1 cellular context compared by ENCODE assay signal in the genomic region with DNA sequence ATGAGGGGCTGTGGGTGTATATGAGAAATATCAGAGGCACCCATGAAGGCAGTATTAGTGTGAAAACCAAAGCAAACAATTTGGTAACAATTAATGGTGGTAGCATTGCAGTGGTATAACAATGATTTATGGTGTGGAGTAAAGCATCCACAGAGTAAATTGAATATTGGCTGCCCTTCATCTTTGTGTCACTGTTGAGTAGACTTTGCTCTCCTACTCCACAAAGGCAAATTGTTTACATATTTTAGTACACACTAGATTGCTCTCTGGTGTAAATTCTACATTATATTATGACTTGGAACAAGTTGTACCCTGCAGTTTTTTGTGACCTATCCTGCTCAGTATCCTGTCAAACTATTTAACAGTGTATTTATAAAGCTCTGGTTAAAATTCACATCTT.
TF ChIP-seq lines count a peak whose summit lies in the region.

No MANE protein-coding gene starts in this region.

TF ChIP-seq in HepG2, 621 proteins besides CTCF, POLR2A, EP300 and RAD21 (continued from another document and continues in another):
- TF ChIP-seq, protein P1, sequence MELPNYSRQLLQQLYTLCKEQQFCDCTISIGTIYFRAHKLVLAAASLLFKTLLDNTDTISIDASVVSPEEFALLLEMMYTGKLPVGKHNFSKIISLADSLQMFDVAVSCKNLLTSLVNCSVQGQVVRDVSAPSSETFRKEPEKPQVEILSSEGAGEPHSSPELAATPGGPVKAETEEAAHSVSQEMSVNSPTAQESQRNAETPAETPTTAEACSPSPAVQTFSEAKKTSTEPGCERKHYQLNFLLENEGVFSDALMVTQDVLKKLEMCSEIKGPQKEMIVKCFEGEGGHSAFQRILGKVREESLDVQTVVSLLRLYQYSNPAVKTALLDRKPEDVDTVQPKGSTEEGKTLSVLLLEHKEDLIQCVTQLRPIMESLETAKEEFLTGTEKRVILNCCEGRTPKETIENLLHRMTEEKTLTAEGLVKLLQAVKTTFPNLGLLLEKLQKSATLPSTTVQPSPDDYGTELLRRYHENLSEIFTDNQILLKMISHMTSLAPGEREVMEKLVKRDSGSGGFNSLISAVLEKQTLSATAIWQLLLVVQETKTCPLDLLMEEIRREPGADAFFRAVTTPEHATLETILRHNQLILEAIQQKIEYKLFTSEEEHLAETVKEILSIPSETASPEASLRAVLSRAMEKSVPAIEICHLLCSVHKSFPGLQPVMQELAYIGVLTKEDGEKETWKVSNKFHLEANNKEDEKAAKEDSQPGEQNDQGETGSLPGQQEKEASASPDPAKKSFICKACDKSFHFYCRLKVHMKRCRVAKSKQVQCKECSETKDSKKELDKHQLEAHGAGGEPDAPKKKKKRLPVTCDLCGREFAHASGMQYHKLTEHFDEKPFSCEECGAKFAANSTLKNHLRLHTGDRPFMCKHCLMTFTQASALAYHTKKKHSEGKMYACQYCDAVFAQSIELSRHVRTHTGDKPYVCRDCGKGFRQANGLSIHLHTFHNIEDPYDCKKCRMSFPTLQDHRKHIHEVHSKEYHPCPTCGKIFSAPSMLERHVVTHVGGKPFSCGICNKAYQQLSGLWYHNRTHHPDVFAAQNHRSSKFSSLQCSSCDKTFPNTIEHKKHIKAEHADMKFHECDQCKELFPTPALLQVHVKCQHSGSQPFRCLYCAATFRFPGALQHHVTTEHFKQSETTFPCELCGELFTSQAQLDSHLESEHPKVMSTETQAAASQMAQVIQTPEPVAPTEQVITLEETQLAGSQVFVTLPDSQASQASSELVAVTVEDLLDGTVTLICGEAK (IDR thresholded peaks at IDR 0.05) = no peak
- TF ChIP-seq, protein P1 (CRISPR knock-in tag; IDR thresholded peaks at IDR 0.05) = no peak
- TF ChIP-seq, protein P2, sequence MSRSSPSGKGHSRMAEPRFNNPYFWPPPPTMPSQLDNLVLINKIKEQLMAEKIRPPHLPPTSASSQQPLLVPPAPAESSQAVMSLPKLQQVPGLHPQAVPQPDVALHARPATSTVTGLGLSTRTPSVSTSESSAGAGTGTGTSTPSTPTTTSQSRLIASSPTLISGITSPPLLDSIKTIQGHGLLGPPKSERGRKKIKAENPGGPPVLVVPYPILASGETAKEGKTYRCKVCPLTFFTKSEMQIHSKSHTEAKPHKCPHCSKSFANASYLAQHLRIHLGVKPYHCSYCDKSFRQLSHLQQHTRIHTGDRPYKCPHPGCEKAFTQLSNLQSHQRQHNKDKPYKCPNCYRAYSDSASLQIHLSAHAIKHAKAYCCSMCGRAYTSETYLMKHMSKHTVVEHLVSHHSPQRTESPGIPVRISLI (CRISPR knock-in tag; IDR thresholded peaks at IDR 0.05; ENCODE audit: borderline replicate concordance) = no peak
- TF ChIP-seq NRL (CRISPR knock-in tag; IDR thresholded peaks at IDR 0.05; ENCODE audit: borderline replicate concordance) (no peak), ZNF24 (IDR thresholded peaks at IDR 0.05) (no peak), ZNF713 (CRISPR knock-in tag; IDR thresholded peaks at IDR 0.05) (no peak), SOX6 (IDR thresholded peaks at IDR 0.05) (no peak), SOX6 (CRISPR knock-in tag; IDR thresholded peaks at IDR 0.05) (peak; percentile 62), ZNF263 (CRISPR knock-in tag; IDR thresholded peaks at IDR 0.05) (no peak), RFX5 (IDR thresholded peaks at IDR 0.05; ENCODE audit: low read depth, low read length) (no peak), DPF2 (CRISPR knock-in tag; IDR thresholded peaks at IDR 0.05; ENCODE audit: borderline replicate concordance, low read depth) (no peak), ZNF891 (CRISPR knock-in tag; IDR thresholded peaks at IDR 0.05) (no peak), CEBPB (IDR thresholded peaks at IDR 0.05; ENCODE audit: borderline replicate concordance, low read depth, low read length) (no peak), SNAI1 (CRISPR knock-in tag; IDR thresholded peaks at IDR 0.05; ENCODE audit: borderline replicate concordance) (no peak), ZNF552 (CRISPR knock-in tag; IDR thresholded peaks at IDR 0.05; ENCODE audit: borderline replicate concordance) (no peak), KLF11 (CRISPR knock-in tag; IDR thresholded peaks at IDR 0.05) (no peak), ZNF496 (CRISPR knock-in tag; IDR thresholded peaks at IDR 0.05; ENCODE audit: insufficient replicate concordance) (no peak), SMARCE1 (IDR thresholded peaks at IDR 0.05; ENCODE audit: borderline replicate concordance) (no peak), ZNF180 (CRISPR knock-in tag; IDR thresholded peaks at IDR 0.05; ENCODE audit: borderline replicate concordance, low read depth) (no peak), ZNF766 (CRISPR knock-in tag; IDR thresholded peaks at IDR 0.05; ENCODE audit: borderline replicate concordance) (no peak), PAF1 (CRISPR knock-in tag; IDR thresholded peaks at IDR 0.05) (no peak), ZNF235 (CRISPR knock-in tag; IDR thresholded peaks at IDR 0.05; ENCODE audit: borderline replicate concordance) (no peak), POLR2AphosphoS5 (IDR thresholded peaks at IDR 0.05; ENCODE audit: low read depth, low read length) (no peak)
- TF ChIP-seq, protein P3, sequence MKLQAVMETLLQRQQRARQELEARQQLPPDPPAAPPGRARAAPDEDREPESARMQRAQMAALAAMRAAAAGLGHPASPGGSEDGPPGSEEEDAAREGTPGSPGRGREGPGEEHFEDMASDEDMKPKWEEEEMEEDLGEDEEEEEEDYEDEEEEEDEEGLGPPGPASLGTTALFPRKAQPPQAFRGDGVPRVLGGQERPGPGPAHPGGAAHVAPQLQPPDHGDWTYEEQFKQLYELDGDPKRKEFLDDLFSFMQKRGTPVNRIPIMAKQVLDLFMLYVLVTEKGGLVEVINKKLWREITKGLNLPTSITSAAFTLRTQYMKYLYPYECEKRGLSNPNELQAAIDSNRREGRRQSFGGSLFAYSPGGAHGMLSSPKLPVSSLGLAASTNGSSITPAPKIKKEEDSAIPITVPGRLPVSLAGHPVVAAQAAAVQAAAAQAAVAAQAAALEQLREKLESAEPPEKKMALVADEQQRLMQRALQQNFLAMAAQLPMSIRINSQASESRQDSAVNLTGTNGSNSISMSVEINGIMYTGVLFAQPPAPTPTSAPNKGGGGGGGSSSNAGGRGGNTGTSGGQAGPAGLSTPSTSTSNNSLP (IDR thresholded peaks at IDR 0.05; ENCODE audit: low read depth, low read length) = peak; percentile 66
- TF ChIP-seq, protein P4, sequence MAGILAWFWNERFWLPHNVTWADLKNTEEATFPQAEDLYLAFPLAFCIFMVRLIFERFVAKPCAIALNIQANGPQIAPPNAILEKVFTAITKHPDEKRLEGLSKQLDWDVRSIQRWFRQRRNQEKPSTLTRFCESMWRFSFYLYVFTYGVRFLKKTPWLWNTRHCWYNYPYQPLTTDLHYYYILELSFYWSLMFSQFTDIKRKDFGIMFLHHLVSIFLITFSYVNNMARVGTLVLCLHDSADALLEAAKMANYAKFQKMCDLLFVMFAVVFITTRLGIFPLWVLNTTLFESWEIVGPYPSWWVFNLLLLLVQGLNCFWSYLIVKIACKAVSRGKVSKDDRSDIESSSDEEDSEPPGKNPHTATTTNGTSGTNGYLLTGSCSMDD (CRISPR knock-in tag; IDR thresholded peaks at IDR 0.05) = no peak
- TF ChIP-seq, protein P5, sequence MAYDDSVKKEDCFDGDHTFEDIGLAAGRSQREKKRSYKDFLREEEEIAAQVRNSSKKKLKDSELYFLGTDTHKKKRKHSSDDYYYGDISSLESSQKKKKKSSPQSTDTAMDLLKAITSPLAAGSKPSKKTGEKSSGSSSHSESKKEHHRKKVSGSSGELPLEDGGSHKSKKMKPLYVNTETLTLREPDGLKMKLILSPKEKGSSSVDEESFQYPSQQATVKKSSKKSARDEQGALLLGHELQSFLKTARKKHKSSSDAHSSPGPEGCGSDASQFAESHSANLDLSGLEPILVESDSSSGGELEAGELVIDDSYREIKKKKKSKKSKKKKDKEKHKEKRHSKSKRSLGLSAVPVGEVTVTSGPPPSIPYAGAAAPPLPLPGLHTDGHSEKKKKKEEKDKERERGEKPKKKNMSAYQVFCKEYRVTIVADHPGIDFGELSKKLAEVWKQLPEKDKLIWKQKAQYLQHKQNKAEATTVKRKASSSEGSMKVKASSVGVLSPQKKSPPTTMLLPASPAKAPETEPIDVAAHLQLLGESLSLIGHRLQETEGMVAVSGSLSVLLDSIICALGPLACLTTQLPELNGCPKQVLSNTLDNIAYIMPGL (CRISPR knock-in tag; IDR thresholded peaks at IDR 0.05; ENCODE audit: borderline replicate concordance in 1 of 2, low read depth in 1 of 2) = no peak
- TF ChIP-seq, protein P6, sequence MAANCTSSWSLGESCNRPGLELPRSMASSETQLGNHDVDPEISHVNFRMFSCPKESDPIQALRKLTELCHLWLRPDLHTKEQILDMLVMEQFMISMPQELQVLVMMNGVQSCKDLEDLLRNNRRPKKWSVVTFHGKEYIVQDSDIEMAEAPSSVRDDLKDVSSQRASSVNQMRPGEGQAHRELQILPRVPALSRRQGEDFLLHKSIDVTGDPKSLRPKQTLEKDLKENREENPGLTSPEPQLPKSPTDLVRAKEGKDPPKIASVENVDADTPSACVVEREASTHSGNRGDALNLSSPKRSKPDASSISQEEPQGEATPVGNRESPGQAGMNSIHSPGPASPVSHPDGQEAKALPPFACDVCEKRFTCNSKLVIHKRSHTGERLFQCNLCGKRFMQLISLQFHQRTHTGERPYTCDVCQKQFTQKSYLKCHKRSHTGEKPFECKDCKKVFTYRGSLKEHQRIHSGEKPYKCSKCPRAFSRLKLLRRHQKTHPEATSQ (CRISPR knock-in tag; IDR thresholded peaks at IDR 0.05; ENCODE audit: borderline replicate concordance) = no peak
- TF ChIP-seq, protein P7, sequence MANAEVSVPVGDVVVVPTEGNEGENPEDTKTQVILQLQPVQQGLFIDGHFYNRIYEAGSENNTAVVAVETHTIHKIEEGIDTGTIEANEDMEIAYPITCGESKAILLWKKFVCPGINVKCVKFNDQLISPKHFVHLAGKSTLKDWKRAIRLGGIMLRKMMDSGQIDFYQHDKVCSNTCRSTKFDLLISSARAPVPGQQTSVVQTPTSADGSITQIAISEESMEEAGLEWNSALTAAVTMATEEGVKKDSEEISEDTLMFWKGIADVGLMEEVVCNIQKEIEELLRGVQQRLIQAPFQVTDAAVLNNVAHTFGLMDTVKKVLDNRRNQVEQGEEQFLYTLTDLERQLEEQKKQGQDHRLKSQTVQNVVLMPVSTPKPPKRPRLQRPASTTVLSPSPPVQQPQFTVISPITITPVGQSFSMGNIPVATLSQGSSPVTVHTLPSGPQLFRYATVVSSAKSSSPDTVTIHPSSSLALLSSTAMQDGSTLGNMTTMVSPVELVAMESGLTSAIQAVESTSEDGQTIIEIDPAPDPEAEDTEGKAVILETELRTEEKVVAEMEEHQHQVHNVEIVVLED (CRISPR knock-in tag; IDR thresholded peaks at IDR 0.05; ENCODE audit: borderline replicate concordance) = no peak
- TF ChIP-seq, protein P8, sequence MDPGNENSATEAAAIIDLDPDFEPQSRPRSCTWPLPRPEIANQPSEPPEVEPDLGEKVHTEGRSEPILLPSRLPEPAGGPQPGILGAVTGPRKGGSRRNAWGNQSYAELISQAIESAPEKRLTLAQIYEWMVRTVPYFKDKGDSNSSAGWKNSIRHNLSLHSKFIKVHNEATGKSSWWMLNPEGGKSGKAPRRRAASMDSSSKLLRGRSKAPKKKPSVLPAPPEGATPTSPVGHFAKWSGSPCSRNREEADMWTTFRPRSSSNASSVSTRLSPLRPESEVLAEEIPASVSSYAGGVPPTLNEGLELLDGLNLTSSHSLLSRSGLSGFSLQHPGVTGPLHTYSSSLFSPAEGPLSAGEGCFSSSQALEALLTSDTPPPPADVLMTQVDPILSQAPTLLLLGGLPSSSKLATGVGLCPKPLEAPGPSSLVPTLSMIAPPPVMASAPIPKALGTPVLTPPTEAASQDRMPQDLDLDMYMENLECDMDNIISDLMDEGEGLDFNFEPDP (CRISPR knock-in tag; conservative IDR thresholded peaks at IDR 0.05) = no peak
- TF ChIP-seq, protein P9, sequence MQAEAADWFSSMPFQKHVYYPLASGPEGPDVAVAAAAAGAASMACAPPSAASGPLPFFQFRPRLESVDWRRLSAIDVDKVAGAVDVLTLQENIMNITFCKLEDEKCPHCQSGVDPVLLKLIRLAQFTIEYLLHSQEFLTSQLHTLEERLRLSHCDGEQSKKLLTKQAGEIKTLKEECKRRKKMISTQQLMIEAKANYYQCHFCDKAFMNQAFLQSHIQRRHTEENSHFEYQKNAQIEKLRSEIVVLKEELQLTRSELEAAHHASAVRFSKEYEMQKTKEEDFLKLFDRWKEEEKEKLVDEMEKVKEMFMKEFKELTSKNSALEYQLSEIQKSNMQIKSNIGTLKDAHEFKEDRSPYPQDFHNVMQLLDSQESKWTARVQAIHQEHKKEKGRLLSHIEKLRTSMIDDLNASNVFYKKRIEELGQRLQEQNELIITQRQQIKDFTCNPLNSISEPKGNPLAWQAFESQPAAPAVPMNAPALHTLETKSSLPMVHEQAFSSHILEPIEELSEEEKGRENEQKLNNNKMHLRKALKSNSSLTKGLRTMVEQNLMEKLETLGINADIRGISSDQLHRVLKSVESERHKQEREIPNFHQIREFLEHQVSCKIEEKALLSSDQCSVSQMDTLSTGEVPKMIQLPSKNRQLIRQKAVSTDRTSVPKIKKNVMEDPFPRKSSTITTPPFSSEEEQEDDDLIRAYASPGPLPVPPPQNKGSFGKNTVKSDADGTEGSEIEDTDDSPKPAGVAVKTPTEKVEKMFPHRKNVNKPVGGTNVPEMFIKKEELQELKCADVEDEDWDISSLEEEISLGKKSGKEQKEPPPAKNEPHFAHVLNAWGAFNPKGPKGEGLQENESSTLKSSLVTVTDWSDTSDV (CRISPR knock-in tag; IDR thresholded peaks at IDR 0.05) = no peak
